ENCODE assay signal across 8 cellular contexts in the genomic region with DNA sequence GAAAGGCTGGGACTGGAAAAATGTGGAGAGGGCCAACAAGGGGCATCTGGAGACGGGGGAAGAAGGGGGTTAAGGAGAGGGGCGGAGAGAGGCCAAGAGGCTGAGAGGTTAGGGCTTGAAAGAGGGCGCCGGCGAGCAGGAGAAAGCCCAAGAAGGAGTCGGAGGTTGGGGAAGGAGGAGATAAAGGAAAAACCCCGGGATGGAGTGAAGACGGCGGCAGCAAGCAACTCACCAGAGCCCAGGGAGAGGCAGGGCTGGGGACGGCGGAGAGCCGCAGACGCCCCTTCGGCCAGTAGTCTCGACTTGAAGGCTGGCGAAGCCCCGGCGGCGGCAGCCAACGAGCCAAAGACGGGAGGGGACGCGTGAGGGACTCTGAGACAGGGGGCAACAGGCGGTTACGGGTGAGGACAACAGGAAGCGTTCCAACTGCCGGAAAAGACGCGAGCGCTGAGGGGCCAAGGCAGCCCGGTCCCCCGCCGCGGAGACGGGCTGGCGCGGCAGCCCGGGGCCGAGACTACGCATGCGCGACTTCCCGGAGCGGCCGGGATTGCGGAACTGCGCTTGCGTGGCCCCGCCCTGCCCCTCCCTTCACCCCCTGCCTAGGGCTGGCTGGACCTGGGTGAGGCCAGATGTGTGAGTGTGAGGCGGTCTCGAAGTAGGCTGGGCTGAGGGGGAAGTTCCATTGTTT. TPM values are rescaled to one million over a fixed set of nuclear protein-coding genes. Genes with fewer than 3 reads are reported as not detected.
DNase-seq lines count a peak whose midpoint lies in the region; ATAC-seq and TF ChIP-seq lines count a peak whose summit lies in the region.

Gene STK38 (minus strand): TSS at position 522 of the 688 bp plus-strand sequence. CDS start 7,277 bp downstream, outside the sequence.

- H3K4me1 ChIP-seq in right atrium auricular region (peaks cover 0 to 36% of the 10 kb centered on the region in 2 donors), psoas muscle (peaks cover 18% of the 10 kb centered on the region), urinary bladder (ENCODE audit: insufficient read depth) (no peaks in the 10 kb centered on the region)

- ATAC-seq in HG02943 (IDR thresholded peaks at IDR 0.05; ENCODE audit: low read depth, unreplicated experiment) (peak; percentile 69), psoas muscle (peak; percentile 96 to 98 (median 98))

- H3K27ac ChIP-seq in angular gyrus (ENCODE audit: low read depth, low read length) (peak within 1 kb of the TSS; percentile 86), right atrium auricular region (peak within 1 kb of the TSS; percentile 97 to 99), psoas muscle (peak within 1 kb of the TSS; percentile 94), urinary bladder (ENCODE audit: low read depth) (peak within 1 kb of the TSS; percentile 97)

- in situ Hi-C loops in GM13976 (cut with MboI; ENCODE audit: low sequenced_read_pairs, unreplicated experiment), result no loop called here

- WGBS in psoas muscle, 3 donors, result 0% methylated on average over 40 to 51 of the region's 51 CpGs
- under 1% methylated on average over 51 of the region's 51 CpGs for WGBS in urinary bladder

- H3K27me3 ChIP-seq in right atrium auricular region (no peaks in the 10 kb centered on the region), psoas muscle (ENCODE audit: insufficient read depth in 3 of 3, low read length in 2 of 3) (no peaks in the 10 kb centered on the region)

- DNase-seq in GM13976 (ENCODE audit: low spot score) (peak; percentile 98), NCI-H187 treated with DMSO at 0.1 percent for 48 hours (lab: John Stamatoyannopoulos, UW) (peak; percentile 29), T-helper 2 cell (peak; percentile 86 to 93 (median 90)), right atrium auricular region (ENCODE audit: low spot score) (peak; percentile 92), psoas muscle (peak; percentile 90 to 97)

- H3K9me3 ChIP-seq in right atrium auricular region (no peaks in the 10 kb centered on the region), psoas muscle (no peaks in the 10 kb centered on the region)

- intact Hi-C loops in psoas muscle (cut with DNase I), result loop anchor here (5.0 to 10.0 kb wide), 2 partner anchors 105 to 122 kb away; partner anchors contain the start of genes KCTD20 (in 1 of the 2) and PXT1 (in 1 of the 2)

- H3K4me3 ChIP-seq in right atrium auricular region (peak within 1 kb of the TSS; percentile 79 to 90), psoas muscle (peak within 1 kb of the TSS; percentile 99), urinary bladder (ENCODE audit: low read depth, low read length) (peak within 1 kb of the TSS; percentile 86)

- TF ChIP-seq CTCF in GM13976 (IDR thresholded peaks at IDR 0.05; ENCODE audit: borderline replicate concordance, control extremely low read depth, extremely low read depth, insufficient read depth, missing control alignments) (peak; percentile 53), right atrium auricular region (IDR thresholded peaks at IDR 0.05) (peak in 1 of 2 donors; percentile 31), psoas muscle (IDR thresholded peaks at IDR 0.05) (no peak)

- H3K36me3 ChIP-seq in right atrium auricular region, result no peaks in the 10 kb centered on the region
- H3K36me3 ChIP-seq in psoas muscle (ENCODE audit: insufficient read depth in 1 of 2, low read depth in 1 of 2), result no peaks in the 10 kb centered on the region
- H3K36me3 ChIP-seq in urinary bladder (ENCODE audit: insufficient read depth), result no peaks in the 10 kb centered on the region

RNA-seq across cellular contexts. Expression of gene STK38, which starts in this region (rescaled TPM):
- total RNA-seq in right atrium auricular region, result 10 to 100 TPM; 16.1 to 17.6 TPM
- total RNA-seq in psoas muscle, result 10 to 100 TPM in 3 of 4 donors, 1 to 10 TPM in 1; 7.7 to 13.6 (median 12.6) TPM
- polyA plus RNA-seq in psoas muscle, result 10 to 100 TPM in 1 of 3 donors, 1 to 10 TPM in 2; 8.1 to 18.9 (median 8.4) TPM
- 43.6 TPM for total RNA-seq in urinary bladder
- 35.4 TPM for polyA plus RNA-seq in urinary bladder

Comparison
In these comparisons a context has a peak if more than half of its experiments do, and no peak if none do; other contexts are left out.
1. Peak in every context shown above with its lines: DNase-seq, ATAC-seq, H3K4me3 ChIP-seq and H3K27ac ChIP-seq.
2. DNase-seq: peak in every context shown above with its lines; median percentile 98 in GM13976; 94 in psoas muscle; 92 in right atrium auricular region; 90 in T-helper 2 cell; 29 in NCI-H187 treated with DMSO at 0.1 percent for 48 hours.